In genomic region chr10:114220281-114220680, GRCh38 we compare ENCODE assay signal across 14 cellular contexts.
DNase-seq lines count a peak whose midpoint lies in the region; ATAC-seq and TF ChIP-seq lines count a peak whose summit lies in the region.
"Had no signal": no experiment of that assay in that cellular context is flagged by ENCODE, and none has a peak within 500 bp of the region (broad histone marks: within the 10 kb centered on the region; RNA-seq: fewer than 3 reads in every experiment).

No MANE protein-coding gene starts in this region.

- no peak for TF ChIP-seq CTCF in KMS-11 (conservative IDR thresholded peaks at IDR 0.05; ENCODE audit: low read depth, low read length)

- no peaks in the 10 kb centered on the region for H3K27me3 ChIP-seq in KMS-11 (ENCODE audit: insufficient read depth, low read depth)
- H3K27me3 ChIP-seq: BLaER1 treated with 17β-estradiol and CSF1 and Interleukin-3, amounts not matched to agents 10 nM and 100 nM had no signal

- H3K4me3 ChIP-seq in KMS-11 (IDR thresholded peaks at IDR 0.05; ENCODE audit: insufficient read depth, low read depth, low read length) = no peak overlapping the region
- H3K4me3 ChIP-seq: BLaER1 treated with 17β-estradiol and CSF1 and Interleukin-3, amounts not matched to agents 10 nM and 100 nM; GM23338 had no signal

- H3K4me2 ChIP-seq in KMS-11 = peak overlapping the region; percentile 61
- H3K4me2 ChIP-seq: BLaER1 treated with 17β-estradiol and CSF1 and Interleukin-3, amounts not matched to agents 10 nM and 100 nM; GM23338 had no signal

- H2AFZ ChIP-seq in KMS-11 (ENCODE audit: low read depth) = peak overlapping the region; percentile 13; the same call in 1 of the 2 replicates
- H2AFZ ChIP-seq: GM23338 had no signal

- no peaks in the 10 kb centered on the region for H3K79me2 ChIP-seq in KMS-11 (ENCODE audit: insufficient read depth, low read depth)

- H3K9ac ChIP-seq in KMS-11 = no peak overlapping the region
- H3K9ac ChIP-seq: BLaER1 treated with 17β-estradiol and CSF1 and Interleukin-3, amounts not matched to agents 10 nM and 100 nM had no signal

- peak; percentile 29 for DNase-seq in RPMI8226
- DNase-seq in SKM-1 (lab: John Stamatoyannopoulos, UW; ENCODE audit: unreplicated experiment) = no peak
- no peak for DNase-seq in kidney glomerular epithelial cell (lab: John Stamatoyannopoulos, UW)
- DNase-seq: Calu3; CD8-positive, alpha-beta T cell; DMS79 treated with DMSO at 0.1 percent for 48 hours; GF-D8; HCEC 1CT; IMR-90 had no signal

- peaks cover 15% of the 10 kb centered on the region for H3K4me1 ChIP-seq in KMS-11 (ENCODE audit: low read depth, poor library complexity, severe bottlenecking)
- H3K4me1 ChIP-seq: BLaER1 treated with 17β-estradiol and CSF1 and Interleukin-3, amounts not matched to agents 10 nM and 100 nM had no signal

- peak; percentile 57 for ATAC-seq in GM18498 (IDR thresholded peaks at IDR 0.05; ENCODE audit: unreplicated experiment)
- no peak for ATAC-seq in HG02623 (IDR thresholded peaks at IDR 0.05; ENCODE audit: unreplicated experiment)
- ATAC-seq: CD8-positive, alpha-beta T cell; GM23338 had no signal

- H3K27ac ChIP-seq in KMS-11 = peak overlapping the region; percentile 24; the same call in 1 of the 2 replicates
- H3K27ac ChIP-seq: BLaER1 treated with 17β-estradiol and CSF1 and Interleukin-3, amounts not matched to agents 10 nM and 100 nM had no signal

- H3K36me3 ChIP-seq in KMS-11 (ENCODE audit: insufficient read depth) = no peaks in the 10 kb centered on the region
- H3K36me3 ChIP-seq: BLaER1 treated with 17β-estradiol and CSF1 and Interleukin-3, amounts not matched to agents 10 nM and 100 nM had no signal

- H4K20me1 ChIP-seq in KMS-11 (ENCODE audit: insufficient read depth) = no peaks in the 10 kb centered on the region
- H4K20me1 ChIP-seq: BLaER1 treated with 17β-estradiol and CSF1 and Interleukin-3, amounts not matched to agents 10 nM and 100 nM had no signal
